ENCODE assay signal across 25 cellular contexts in the genomic region with DNA sequence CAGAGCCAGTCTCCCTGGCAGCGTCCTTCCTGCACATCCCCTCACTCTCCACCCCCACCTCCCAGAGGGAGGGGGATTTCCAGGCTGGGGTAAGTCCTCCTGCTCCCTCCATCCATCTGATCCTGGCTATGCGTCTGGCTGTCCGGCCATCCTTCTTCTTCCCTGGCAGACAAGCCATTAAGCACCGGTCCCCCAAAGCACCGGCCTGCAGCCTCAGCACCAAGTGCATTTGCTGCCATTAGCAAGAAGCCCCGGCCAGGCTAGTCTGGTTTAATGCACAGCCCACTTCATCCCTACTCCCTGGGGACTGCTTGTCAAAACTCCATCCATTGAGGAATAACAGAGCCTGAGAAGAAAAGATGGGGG.
DNase-seq lines count a peak whose midpoint lies in the region; ATAC-seq, FAIRE-seq and TF ChIP-seq lines count a peak whose summit lies in the region.
"Had no signal": no experiment of that assay in that cellular context is flagged by ENCODE, and none has a peak within 500 bp of the region (broad histone marks: within the 10 kb centered on the region; RNA-seq: fewer than 3 reads in every experiment).

No MANE protein-coding gene starts in this region.

- H3K4me3 Mint-ChIP-seq in activated CD4-positive, alpha-beta T cell treated with anti-CD3 and anti-CD28 coated beads, Interleukin-2, amount 10 ng/mL, durations not matched to agents 24 days and 14 days = no peak overlapping the region
- H3K4me3 Mint-ChIP-seq: CD4-positive, alpha-beta memory T cell had no signal

- H3K79me2 ChIP-seq in H1 (ENCODE audit: control insufficient read depth in 1 of 2, insufficient read depth in 2 of 2, low read length in 2 of 2) = no peaks in the 10 kb centered on the region

- no peak overlapping the region for H3K9ac ChIP-seq in H1 (replicated peaks in 1 of 4; ENCODE audit: extremely low read depth in 1 of 4, low read depth in 3 of 4, low read length in 3 of 4)
- H3K9ac ChIP-seq: BLaER1 treated with 17β-estradiol and CSF1 and Interleukin-3, amounts not matched to agents 10 nM and 100 nM; KMS-11 had no signal

- FAIRE-seq in H1 (lab: Jason Lieb, UNC) = no peak
- FAIRE-seq: A204.1, GM12878 had no signal

- CTCF ChIA-PET in H1 (lab: Charles Lee; ENCODE audit: partially characterized antibody) = interaction anchor here (0.9 to 1.1 kb wide), 2 partner anchors 16 to 82 kb away, joined by 3 read pairs; no protein-coding TSS in a partner anchor

- no peak overlapping the region for H2BK5ac ChIP-seq in H1 (ENCODE audit: low read depth, low read length)

- no peak overlapping the region for H3K27ac Mint-ChIP-seq in activated CD4-positive, alpha-beta T cell treated with anti-CD3 and anti-CD28 coated beads, Interleukin-2, amount 10 ng/mL, durations not matched to agents 24 days and 14 days

- H2BK120ac ChIP-seq in H1 (replicated peaks; ENCODE audit: low read depth, low read length) = no peak overlapping the region

- H3K36me3 Mint-ChIP-seq in activated CD4-positive, alpha-beta T cell treated with anti-CD3 and anti-CD28 coated beads, Interleukin-2, amount 10 ng/mL, durations not matched to agents 24 days and 14 days (ENCODE audit: low read depth) = no peaks in the 10 kb centered on the region
- H3K36me3 Mint-ChIP-seq: CD4-positive, alpha-beta memory T cell; IgD-negative memory B cell had no signal

- no peak overlapping the region for H4K91ac ChIP-seq in H1 (replicated peaks; ENCODE audit: insufficient read length, low read length)

- no peak for TF ChIP-seq POLR2A in H1 (IDR thresholded peaks at IDR 0.05; ENCODE audit: control extremely low read depth in 1 of 2, low read depth in 2 of 2, low read length in 2 of 2)

- H2BK12ac ChIP-seq in H1 (ENCODE audit: low read depth, low read length) = no peak overlapping the region

- H3K27ac ChIP-seq in H1 (ENCODE audit: low read depth, low read length) = no peak overlapping the region
- H3K27ac ChIP-seq: BLaER1 treated with 17β-estradiol and CSF1 and Interleukin-3, amounts not matched to agents 10 nM and 100 nM; HL-60; KMS-11; PC-9; SJSA1 had no signal

- H4K20me1 ChIP-seq in H1 (replicated peaks in 1 of 2; ENCODE audit: control insufficient read depth in 1 of 2, insufficient read depth in 2 of 2, low read length in 2 of 2) = no peaks in the 10 kb centered on the region
- H4K20me1 ChIP-seq: BLaER1 treated with 17β-estradiol and CSF1 and Interleukin-3, amounts not matched to agents 10 nM and 100 nM had no signal

- no peaks in the 10 kb centered on the region for H3K79me1 ChIP-seq in H1 (ENCODE audit: low read depth, low read length)

- no peaks in the 10 kb centered on the region for H3K9me3 ChIP-seq in H1 (ENCODE audit: insufficient read depth in 2 of 2, low read depth in 1 of 2, low read length in 1 of 2)
- H3K9me3 ChIP-seq: BLaER1 treated with 17β-estradiol and CSF1 and Interleukin-3, amounts not matched to agents 10 nM and 100 nM; SJSA1 had no signal

- H3K18ac ChIP-seq in H1 (ENCODE audit: extremely low read depth, low read length) = no peak overlapping the region

- WGBS in H1 (ENCODE audit: extremely low coverage in 1 of 2, insufficient coverage in 1 of 2, insufficient read length in 1 of 2, insufficient replicate concordance in 2 of 2, low coverage in 1 of 2, low lambda C conversion rate in 2 of 2, missing lambda C conversion rate in 1 of 2), 2 experiments = 93% methylated on average over 4 of the region's 6 CpGs; no CpG with 5 or more reads in 1 of the 2 experiments

- H3K4ac ChIP-seq in H1 (replicated peaks; ENCODE audit: insufficient read length, low read depth, low read length) = no peak overlapping the region

- POLR2A ChIA-PET in H1 (lab: Charles Lee; ENCODE audit: partially characterized antibody) = interaction anchor here (0.9 to 1.8 kb wide), 2 partner anchors 34 to 74 kb away, joined by 3 to 4 read pairs; no protein-coding TSS in a partner anchor

- ATAC-seq in sciatic nerve = no peak
- no peak for ATAC-seq in HG03139 (IDR thresholded peaks at IDR 0.05; ENCODE audit: unreplicated experiment)
- ATAC-seq: GM12878 had no signal

- no peak for TF ChIP-seq CTCF in H1 (IDR thresholded peaks at IDR 0.05; ENCODE audit: control extremely low read depth in 1 of 3, insufficient read depth in 1 of 3, low read depth in 1 of 3, low read length in 3 of 3)

- no peak for TF ChIP-seq RAD21 in H1 (IDR thresholded peaks at IDR 0.05 in 1 of 2, conservative IDR thresholded peaks at IDR 0.05 in 1 of 2; ENCODE audit: low read depth in 2 of 2, low read length in 2 of 2)

- no peak overlapping the region for H2BK20ac ChIP-seq in H1 (ENCODE audit: low read length)

- H3K36me3 ChIP-seq in H1 (ENCODE audit: control insufficient read depth in 2 of 4, insufficient read depth in 4 of 4, low read length in 3 of 4) = no peaks in the 10 kb centered on the region
- H3K36me3 ChIP-seq: BLaER1 treated with 17β-estradiol and CSF1 and Interleukin-3, amounts not matched to agents 10 nM and 100 nM; SJSA1 had no signal

- H2AFZ ChIP-seq in H1 (ENCODE audit: low read length) = no peak overlapping the region
- H2AFZ ChIP-seq: PC-9 had no signal

- H3K23ac ChIP-seq in H1 (ENCODE audit: insufficient read length) = no peak overlapping the region

- H4K5ac ChIP-seq in H1 (ENCODE audit: insufficient read length, low read depth, low read length) = no peak overlapping the region

- peaks cover 5 to 12% (median 9%) of the 10 kb centered on the region in 4 experiments for H3K4me1 ChIP-seq in H1 (replicated peaks in 1 of 4; ENCODE audit: control insufficient read depth in 3 of 4, insufficient read depth in 4 of 4, low read length in 3 of 4)

- intact Hi-C loops in sciatic nerve (cut with DNase I) = no loop called here
- intact Hi-C loops in activated CD4-positive, alpha-beta T cell treated with anti-CD3 and anti-CD28 coated beads, Interleukin-2, amount 10 ng/mL, durations not matched to agents 24 days and 14 days (cut with micrococcal nuclease) = no loop called here

- no peak overlapping the region for H3K4me2 ChIP-seq in H1 (ENCODE audit: insufficient read depth in 1 of 2, low read depth in 2 of 2, low read length in 2 of 2)
- H3K4me2 ChIP-seq: KMS-11, PC-9 had no signal

- H3K4me1 Mint-ChIP-seq in activated CD4-positive, alpha-beta T cell treated with anti-CD3 and anti-CD28 coated beads, Interleukin-2, amount 10 ng/mL, durations not matched to agents 24 days and 14 days = peaks cover 4% of the 10 kb centered on the region

- no peak for TF ChIP-seq EP300 in H1 (IDR thresholded peaks at IDR 0.05; ENCODE audit: borderline replicate concordance in 1 of 2, low read depth in 2 of 2, low read length in 2 of 2)

- H3K56ac ChIP-seq in H1 (replicated peaks; ENCODE audit: insufficient read length, low read depth, low read length) = no peak overlapping the region

- H3K27me3 ChIP-seq in H1 (replicated peaks in 1 of 4; ENCODE audit: control insufficient read depth in 3 of 4, extremely low read depth in 1 of 4, insufficient read depth in 3 of 4, low read length in 3 of 4) = peaks cover 0 to 13% (median 9%) of the 10 kb centered on the region in 4 experiments; a peak in 4 of 7 replicates
- H3K27me3 ChIP-seq: BLaER1 treated with 17β-estradiol and CSF1 and Interleukin-3, amounts not matched to agents 10 nM and 100 nM; SJSA1 had no signal

- peaks cover 6% of the 10 kb centered on the region for H3K27me3 Mint-ChIP-seq in activated CD4-positive, alpha-beta T cell treated with anti-CD3 and anti-CD28 coated beads, Interleukin-2, amount 10 ng/mL, durations not matched to agents 24 days and 14 days
- H3K27me3 Mint-ChIP-seq: CD4-positive, alpha-beta memory T cell; IgD-negative memory B cell had no signal

- peak; percentile 7 for DNase-seq in activated CD8-positive, alpha-beta memory T cell treated with anti-CD3 and anti-CD28 coated beads, Interleukin-2, amount 50 U/mL, for 4 hours
- DNase-seq in activated CD8-positive, alpha-beta memory T cell treated with anti-CD3 and anti-CD28 coated beads, Interleukin-2, amount 50 U/mL, for 48 hours = no peak
- DNase-seq in D341Med (ENCODE audit: low spot score) (peak; percentile 25), H1 (ENCODE audit: low read depth in 1 of 2, low spot score in 2 of 2) (no peak), sciatic nerve (ENCODE audit: low spot score) (peak; percentile 58), DMS153 treated with DMSO at 0.1 percent for 48 hours (lab: John Stamatoyannopoulos, UW; ENCODE audit: unreplicated experiment) (no peak)
- no peak for DNase-seq in activated CD4-positive, alpha-beta T cell treated with anti-CD3 and anti-CD28 coated beads, Interleukin-2, amount 10 ng/mL, durations not matched to agents 24 days and 14 days
- DNase-seq: CD4-positive, alpha-beta memory T cell; EL; GDM1; GOT3; NCI-H1048; NCI-H1417 treated with DMSO at 0.1 percent for 48 hours; NCI-H748 treated with DMSO at 0.1 percent for 48 hours; NK-92 treated with Interleukin-12 subunit alpha and Interleukin-12 subunit beta, amount 100 ng/mL, for 24 hours; PC-9; Right ventricle myocardium superior had no signal

- H3K14ac ChIP-seq in H1 (ENCODE audit: insufficient read length) = no peak overlapping the region

- H4K8ac ChIP-seq in H1 (ENCODE audit: extremely low read depth, insufficient read depth, low read length) = no peak overlapping the region

- peaks cover 4% of the 10 kb centered on the region; the same call in 1 of the 2 replicates for H3K23me2 ChIP-seq in H1 (ENCODE audit: low read depth, low read length)

- H3K4me3 ChIP-seq in H1 (ENCODE audit: extremely low read depth in 1 of 4, insufficient read depth in 2 of 4, low read depth in 3 of 4, low read length in 4 of 4) = no peak overlapping the region
- H3K4me3 ChIP-seq: BLaER1 treated with 17β-estradiol and CSF1 and Interleukin-3, amounts not matched to agents 10 nM and 100 nM; GM12878; PC-9; SJSA1 had no signal

- no peaks in the 10 kb centered on the region for H3K9me3 Mint-ChIP-seq in activated CD4-positive, alpha-beta T cell treated with anti-CD3 and anti-CD28 coated beads, Interleukin-2, amount 10 ng/mL, durations not matched to agents 24 days and 14 days
- H3K9me3 Mint-ChIP-seq: CD4-positive, alpha-beta memory T cell; IgD-negative memory B cell had no signal

- H2BK15ac ChIP-seq in H1 (ENCODE audit: low read length) = no peak overlapping the region

- no peak overlapping the region for H2AK5ac ChIP-seq in H1 (ENCODE audit: low read depth, low read length)

TF ChIP-seq in H1, 55 proteins besides CTCF, POLR2A, EP300 and RAD21:
- TF ChIP-seq CHD1 (IDR thresholded peaks at IDR 0.05; ENCODE audit: low read depth, low read length) (no peak), KDM1A (IDR thresholded peaks at IDR 0.05; ENCODE audit: borderline replicate concordance, low read length) (peak; percentile 76; the same call in 1 of the 2 replicates)

Comparison
In these comparisons a context has a peak if more than half of its experiments do, and no peak if none do; other contexts are left out.
1. DNase-seq: peak in activated CD8-positive, alpha-beta memory T cell treated with anti-CD3 and anti-CD28 coated beads, Interleukin-2, amount 50 U/mL, for 4 hours (single experiment), D341Med (single experiment) and sciatic nerve (single experiment); none in activated CD8-positive, alpha-beta memory T cell treated with anti-CD3 and anti-CD28 coated beads, Interleukin-2, amount 50 U/mL, for 48 hours (single experiment), H1 (0 of 2), activated CD4-positive, alpha-beta T cell treated with anti-CD3 and anti-CD28 coated beads, Interleukin-2, amount 10 ng/mL, durations not matched to agents 24 days and 14 days (single experiment) and DMS153 treated with DMSO at 0.1 percent for 48 hours (single experiment).